Comparison of ENCODE assay signal across 1 cellular context in the genomic region with DNA sequence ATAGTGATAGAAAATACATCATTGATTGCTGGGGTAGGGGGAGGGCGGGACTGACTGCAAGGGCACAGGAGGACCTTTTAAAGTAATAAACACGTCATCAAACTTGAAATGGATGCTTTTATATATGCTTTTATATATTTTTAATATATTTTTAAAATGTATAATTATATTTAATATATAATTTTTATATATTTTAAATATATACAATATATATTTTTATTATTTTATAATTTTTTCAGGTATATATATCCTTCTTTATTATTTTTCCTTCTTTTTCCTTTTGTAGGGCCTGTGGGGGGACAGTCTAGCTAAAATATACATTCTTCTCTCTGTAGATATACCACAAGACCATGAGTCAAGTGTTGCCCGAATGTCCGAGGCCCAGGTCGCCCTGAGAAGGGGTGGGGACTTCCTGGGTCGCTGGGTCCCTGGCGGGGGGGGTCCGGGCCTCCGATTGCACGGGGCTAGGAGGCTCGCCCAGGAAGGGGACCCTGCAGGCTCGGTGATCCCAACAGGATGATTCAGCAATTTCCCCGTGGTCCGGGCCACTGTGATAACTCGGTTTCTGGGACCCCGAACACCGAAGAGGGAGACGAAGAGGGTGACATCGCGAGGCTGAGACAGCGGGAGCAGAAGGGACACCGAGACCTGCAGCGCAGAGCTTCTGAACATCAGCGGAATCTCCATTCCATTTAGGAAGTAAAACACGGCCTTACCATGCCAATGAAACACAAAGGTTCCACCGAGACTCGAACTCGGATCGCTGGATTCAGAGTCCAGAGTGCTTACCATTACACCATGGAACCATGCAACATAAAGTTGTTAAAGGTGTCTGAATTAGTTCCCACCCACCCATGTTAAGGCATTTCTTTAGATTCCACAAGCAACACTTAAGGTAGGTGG.
TF ChIP-seq lines count a peak whose summit lies in the region.

No MANE protein-coding gene starts in this region.

TF ChIP-seq in K562, 482 proteins besides CTCF, POLR2A, EP300 and RAD21 (continued from another document and continues in another):
- TF ChIP-seq, protein P1, sequence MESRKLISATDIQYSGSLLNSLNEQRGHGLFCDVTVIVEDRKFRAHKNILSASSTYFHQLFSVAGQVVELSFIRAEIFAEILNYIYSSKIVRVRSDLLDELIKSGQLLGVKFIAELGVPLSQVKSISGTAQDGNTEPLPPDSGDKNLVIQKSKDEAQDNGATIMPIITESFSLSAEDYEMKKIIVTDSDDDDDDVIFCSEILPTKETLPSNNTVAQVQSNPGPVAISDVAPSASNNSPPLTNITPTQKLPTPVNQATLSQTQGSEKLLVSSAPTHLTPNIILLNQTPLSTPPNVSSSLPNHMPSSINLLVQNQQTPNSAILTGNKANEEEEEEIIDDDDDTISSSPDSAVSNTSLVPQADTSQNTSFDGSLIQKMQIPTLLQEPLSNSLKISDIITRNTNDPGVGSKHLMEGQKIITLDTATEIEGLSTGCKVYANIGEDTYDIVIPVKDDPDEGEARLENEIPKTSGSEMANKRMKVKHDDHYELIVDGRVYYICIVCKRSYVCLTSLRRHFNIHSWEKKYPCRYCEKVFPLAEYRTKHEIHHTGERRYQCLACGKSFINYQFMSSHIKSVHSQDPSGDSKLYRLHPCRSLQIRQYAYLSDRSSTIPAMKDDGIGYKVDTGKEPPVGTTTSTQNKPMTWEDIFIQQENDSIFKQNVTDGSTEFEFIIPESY (CRISPR knock-in tag; IDR thresholded peaks at IDR 0.05): no peak
- no peak for TF ChIP-seq ZNF707 (CRISPR knock-in tag; conservative IDR thresholded peaks at IDR 0.05)
- TF ChIP-seq, protein P2, sequence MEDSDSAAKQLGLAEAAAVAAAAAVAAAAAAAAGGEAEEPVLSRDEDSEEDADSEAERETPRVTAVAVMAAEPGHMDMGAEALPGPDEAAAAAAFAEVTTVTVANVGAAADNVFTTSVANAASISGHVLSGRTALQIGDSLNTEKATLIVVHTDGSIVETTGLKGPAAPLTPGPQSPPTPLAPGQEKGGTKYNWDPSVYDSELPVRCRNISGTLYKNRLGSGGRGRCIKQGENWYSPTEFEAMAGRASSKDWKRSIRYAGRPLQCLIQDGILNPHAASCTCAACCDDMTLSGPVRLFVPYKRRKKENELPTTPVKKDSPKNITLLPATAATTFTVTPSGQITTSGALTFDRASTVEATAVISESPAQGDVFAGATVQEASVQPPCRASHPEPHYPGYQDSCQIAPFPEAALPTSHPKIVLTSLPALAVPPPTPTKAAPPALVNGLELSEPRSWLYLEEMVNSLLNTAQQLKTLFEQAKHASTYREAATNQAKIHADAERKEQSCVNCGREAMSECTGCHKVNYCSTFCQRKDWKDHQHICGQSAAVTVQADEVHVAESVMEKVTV (CRISPR knock-in tag; IDR thresholded peaks at IDR 0.05): no peak
- no peak for TF ChIP-seq SRSF7 (optimal IDR thresholded peaks at IDR 0.05; ENCODE audit: low read depth, low read length)
- TF ChIP-seq GATA2 (CRISPR knock-in tag; IDR thresholded peaks at IDR 0.05): no peak
- TF ChIP-seq SMARCC2 (IDR thresholded peaks at IDR 0.05; ENCODE audit: low read depth): peak; percentile 70
- no peak for TF ChIP-seq GMEB1 (CRISPR knock-in tag; IDR thresholded peaks at IDR 0.05)
- peak; percentile 78 for TF ChIP-seq ARID1B (IDR thresholded peaks at IDR 0.05)
- TF ChIP-seq LARP7 (IDR thresholded peaks at IDR 0.05): 0 out of 2 replicates have a peak, but pooled peaks have one; percentile 61
- TF ChIP-seq, protein P3, sequence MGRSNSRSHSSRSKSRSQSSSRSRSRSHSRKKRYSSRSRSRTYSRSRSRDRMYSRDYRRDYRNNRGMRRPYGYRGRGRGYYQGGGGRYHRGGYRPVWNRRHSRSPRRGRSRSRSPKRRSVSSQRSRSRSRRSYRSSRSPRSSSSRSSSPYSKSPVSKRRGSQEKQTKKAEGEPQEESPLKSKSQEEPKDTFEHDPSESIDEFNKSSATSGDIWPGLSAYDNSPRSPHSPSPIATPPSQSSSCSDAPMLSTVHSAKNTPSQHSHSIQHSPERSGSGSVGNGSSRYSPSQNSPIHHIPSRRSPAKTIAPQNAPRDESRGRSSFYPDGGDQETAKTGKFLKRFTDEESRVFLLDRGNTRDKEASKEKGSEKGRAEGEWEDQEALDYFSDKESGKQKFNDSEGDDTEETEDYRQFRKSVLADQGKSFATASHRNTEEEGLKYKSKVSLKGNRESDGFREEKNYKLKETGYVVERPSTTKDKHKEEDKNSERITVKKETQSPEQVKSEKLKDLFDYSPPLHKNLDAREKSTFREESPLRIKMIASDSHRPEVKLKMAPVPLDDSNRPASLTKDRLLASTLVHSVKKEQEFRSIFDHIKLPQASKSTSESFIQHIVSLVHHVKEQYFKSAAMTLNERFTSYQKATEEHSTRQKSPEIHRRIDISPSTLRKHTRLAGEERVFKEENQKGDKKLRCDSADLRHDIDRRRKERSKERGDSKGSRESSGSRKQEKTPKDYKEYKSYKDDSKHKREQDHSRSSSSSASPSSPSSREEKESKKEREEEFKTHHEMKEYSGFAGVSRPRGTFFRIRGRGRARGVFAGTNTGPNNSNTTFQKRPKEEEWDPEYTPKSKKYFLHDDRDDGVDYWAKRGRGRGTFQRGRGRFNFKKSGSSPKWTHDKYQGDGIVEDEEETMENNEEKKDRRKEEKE (IDR thresholded peaks at IDR 0.05; ENCODE audit: borderline replicate concordance in 1 of 2, control insufficient read depth in 1 of 2, low read depth in 2 of 2, low read length in 1 of 2): peak in 1 of 2 experiments; percentile 50; a peak in 1 of 4 replicates
- TF ChIP-seq MBD1 (CRISPR knock-in tag; IDR thresholded peaks at IDR 0.05): no peak
- no peak for TF ChIP-seq ZNF384 (IDR thresholded peaks at IDR 0.05; ENCODE audit: low read depth, low read length)
- no peak for TF ChIP-seq NCOR1 (IDR thresholded peaks at IDR 0.05)
- 0 out of 2 replicates have a peak, but pooled peaks have one; percentile 53 for TF ChIP-seq ELF1 (tag; IDR thresholded peaks at IDR 0.05)
- TF ChIP-seq, protein P4, sequence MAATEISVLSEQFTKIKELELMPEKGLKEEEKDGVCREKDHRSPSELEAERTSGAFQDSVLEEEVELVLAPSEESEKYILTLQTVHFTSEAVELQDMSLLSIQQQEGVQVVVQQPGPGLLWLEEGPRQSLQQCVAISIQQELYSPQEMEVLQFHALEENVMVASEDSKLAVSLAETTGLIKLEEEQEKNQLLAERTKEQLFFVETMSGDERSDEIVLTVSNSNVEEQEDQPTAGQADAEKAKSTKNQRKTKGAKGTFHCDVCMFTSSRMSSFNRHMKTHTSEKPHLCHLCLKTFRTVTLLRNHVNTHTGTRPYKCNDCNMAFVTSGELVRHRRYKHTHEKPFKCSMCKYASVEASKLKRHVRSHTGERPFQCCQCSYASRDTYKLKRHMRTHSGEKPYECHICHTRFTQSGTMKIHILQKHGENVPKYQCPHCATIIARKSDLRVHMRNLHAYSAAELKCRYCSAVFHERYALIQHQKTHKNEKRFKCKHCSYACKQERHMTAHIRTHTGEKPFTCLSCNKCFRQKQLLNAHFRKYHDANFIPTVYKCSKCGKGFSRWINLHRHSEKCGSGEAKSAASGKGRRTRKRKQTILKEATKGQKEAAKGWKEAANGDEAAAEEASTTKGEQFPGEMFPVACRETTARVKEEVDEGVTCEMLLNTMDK (IDR thresholded peaks at IDR 0.05; ENCODE audit: borderline replicate concordance, insufficient read depth, low read depth, low read length, poor library complexity, severe bottlenecking): no peak
- TF ChIP-seq ETV6 (IDR thresholded peaks at IDR 0.05; ENCODE audit: borderline replicate concordance in 1 of 2, low read depth in 2 of 2, low read length in 1 of 2): no peak
- TF ChIP-seq ETV6 (CRISPR knock-in tag; IDR thresholded peaks at IDR 0.05; ENCODE audit: borderline replicate concordance): no peak
- TF ChIP-seq KLF1 (tag; IDR thresholded peaks at IDR 0.05): no peak
- TF ChIP-seq SREBF2 (CRISPR knock-in tag; IDR thresholded peaks at IDR 0.05): no peak
- peak in 1 of 2 experiments; percentile 38; a peak in 1 of 4 replicates for TF ChIP-seq KDM1A (IDR thresholded peaks at IDR 0.05)
- no peak for TF ChIP-seq SRSF9 (IDR thresholded peaks at IDR 0.05; ENCODE audit: borderline replicate concordance, low read depth, low read length)
- TF ChIP-seq NR2C1 (IDR thresholded peaks at IDR 0.05): peak; percentile 41; the same call in 1 of the 2 replicates
- TF ChIP-seq NR2C1 (tag; IDR thresholded peaks at IDR 0.05): no peak
- no peak for TF ChIP-seq SIX5 (IDR thresholded peaks at IDR 0.05; ENCODE audit: borderline replicate concordance in 1 of 2, insufficient read depth in 1 of 2, low read depth in 1 of 2, low read length in 2 of 2)
- TF ChIP-seq RFX5 (IDR thresholded peaks at IDR 0.05; ENCODE audit: low read depth, low read length): no peak; the same call in 1 of the 2 replicates
- TF ChIP-seq ERF (CRISPR knock-in tag; IDR thresholded peaks at IDR 0.05): no peak
- TF ChIP-seq BCOR (IDR thresholded peaks at IDR 0.05): peak; percentile 73
- no peak for TF ChIP-seq BMI1 (IDR thresholded peaks at IDR 0.05; ENCODE audit: low read length)
- TF ChIP-seq, protein P5, sequence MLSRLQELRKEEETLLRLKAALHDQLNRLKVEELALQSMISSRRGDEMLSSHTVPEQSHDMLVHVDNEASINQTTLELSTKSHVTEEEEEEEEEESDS (CRISPR knock-in tag; IDR thresholded peaks at IDR 0.05): no peak
- no peak for TF ChIP-seq SP2 (IDR thresholded peaks at IDR 0.05; ENCODE audit: extremely low read depth, low read depth, low read length, poor library complexity, severe bottlenecking)
- no peak for TF ChIP-seq HOMEZ (CRISPR knock-in tag; IDR thresholded peaks at IDR 0.05)
- TF ChIP-seq PCBP1 (IDR thresholded peaks at IDR 0.05; ENCODE audit: low read depth, low read length, poor library complexity, severe bottlenecking): no peak
- TF ChIP-seq TCF7L2 (IDR thresholded peaks at IDR 0.05; ENCODE audit: low read depth, low read length): no peak
- no peak for TF ChIP-seq YY1 (IDR thresholded peaks at IDR 0.05; ENCODE audit: borderline replicate concordance in 1 of 3, control insufficient read depth in 1 of 3, extremely low read depth in 1 of 3, insufficient read depth in 3 of 3, insufficient read length in 1 of 3, insufficient replicate concordance in 2 of 3, low read depth in 1 of 3, low read length in 2 of 3)
- no peak for TF ChIP-seq EGR1 (conservative IDR thresholded peaks at IDR 0.05)
- TF ChIP-seq GATAD2B (IDR thresholded peaks at IDR 0.05; ENCODE audit: borderline replicate concordance): peak; percentile 26; the same call in 1 of the 2 replicates
- TF ChIP-seq ID3 (CRISPR knock-in tag; IDR thresholded peaks at IDR 0.05): no peak
- TF ChIP-seq ID3 (tag; IDR thresholded peaks at IDR 0.05): 0 out of 2 replicates have a peak, but pooled peaks have one; percentile 43
- no peak for TF ChIP-seq FOXJ2 (tag; IDR thresholded peaks at IDR 0.05)
- TF ChIP-seq, protein P6, sequence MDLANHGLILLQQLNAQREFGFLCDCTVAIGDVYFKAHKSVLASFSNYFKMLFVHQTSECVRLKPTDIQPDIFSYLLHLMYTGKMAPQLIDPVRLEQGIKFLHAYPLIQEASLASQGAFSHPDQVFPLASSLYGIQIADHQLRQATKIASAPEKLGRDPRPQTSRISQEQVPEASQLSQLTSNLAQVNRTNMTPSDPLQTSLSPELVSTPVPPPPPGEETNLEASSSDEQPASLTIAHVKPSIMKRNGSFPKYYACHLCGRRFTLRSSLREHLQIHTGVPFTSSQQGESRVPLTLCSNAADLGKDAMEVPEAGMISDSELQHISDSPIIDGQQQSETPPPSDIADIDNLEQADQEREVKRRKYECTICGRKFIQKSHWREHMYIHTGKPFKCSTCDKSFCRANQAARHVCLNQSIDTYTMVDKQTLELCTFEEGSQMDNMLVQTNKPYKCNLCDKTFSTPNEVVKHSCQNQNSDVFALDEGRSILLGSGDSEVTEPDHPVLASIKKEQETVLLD (IDR thresholded peaks at IDR 0.05): peak; percentile 81; the same call in 1 of the 2 replicates
- TF ChIP-seq MIER1 (IDR thresholded peaks at IDR 0.05; ENCODE audit: low read depth): no peak
- no peak for TF ChIP-seq NCOA1 (IDR thresholded peaks at IDR 0.05; ENCODE audit: low read depth)
- TF ChIP-seq ILF3 (IDR thresholded peaks at IDR 0.05; ENCODE audit: borderline replicate concordance): no peak
- TF ChIP-seq ZNF561 (CRISPR knock-in tag; conservative IDR thresholded peaks at IDR 0.05): no peak
- TF ChIP-seq E2F3 (CRISPR knock-in tag; IDR thresholded peaks at IDR 0.05): no peak
- TF ChIP-seq RBM34 (IDR thresholded peaks at IDR 0.05; ENCODE audit: borderline replicate concordance, insufficient read depth, low read length): no peak
- no peak for TF ChIP-seq ZNF778 (CRISPR knock-in tag; IDR thresholded peaks at IDR 0.05)
